Comparison of ENCODE assay signal across 8 cellular contexts in the genomic region with DNA sequence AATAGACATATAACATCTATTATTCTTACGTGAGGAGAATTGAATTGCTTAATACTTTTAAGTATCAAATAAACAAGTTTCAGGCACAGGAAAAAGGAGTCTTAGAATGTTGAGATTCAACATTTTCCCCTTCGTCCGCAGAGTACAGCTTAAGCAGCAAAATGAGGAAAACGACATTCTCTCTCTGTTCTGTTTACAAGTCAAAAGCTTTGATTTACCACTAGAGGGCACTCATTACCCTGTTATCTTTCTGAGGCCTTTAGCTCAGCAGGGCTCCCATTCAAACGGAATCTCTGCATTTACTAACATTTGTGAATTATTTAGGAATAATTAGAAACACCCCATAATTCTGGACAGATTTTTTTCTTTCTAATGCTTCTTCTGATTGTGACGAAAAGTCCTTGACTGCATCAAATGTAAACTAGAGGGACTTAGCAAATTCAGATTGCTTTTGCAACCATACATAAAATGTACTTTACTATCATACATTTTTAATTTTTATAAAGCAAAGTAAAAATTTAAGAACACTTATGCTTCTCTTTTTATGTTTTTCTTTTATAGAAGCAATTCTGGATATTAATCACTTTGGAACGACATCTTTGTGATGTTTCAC.
A peak's percentile ranks its signal among the peaks of the same experiment; 100 is the strongest.
DNase-seq lines count a peak whose midpoint lies in the region; ATAC-seq and TF ChIP-seq lines count a peak whose summit lies in the region.

No MANE protein-coding gene starts in this region.

- TF ChIP-seq POLR2A in transverse colon (IDR thresholded peaks at IDR 0.05), result no peak

- TF ChIP-seq CTCF in cardiac fibroblast (IDR thresholded peaks at IDR 0.05; ENCODE audit: low read depth, low read length) (peak; percentile 64), kidney epithelial cell (IDR thresholded peaks at IDR 0.05; ENCODE audit: insufficient read depth, low read length, poor library complexity, severe bottlenecking) (peak; percentile 64), transverse colon (IDR thresholded peaks at IDR 0.05) (peak; percentile 48 to 76 (median 69))

- H3K27ac Mint-ChIP-seq in activated naive CD4-positive, alpha-beta T cell treated with anti-CD3 and anti-CD28 coated beads, Interleukin-2, amount 50 U/mL, for 24 hours, result no peak overlapping the region
- H3K27ac Mint-ChIP-seq in activated naive CD4-positive, alpha-beta T cell treated with anti-CD3 and anti-CD28 coated beads, Interleukin-2, amount 10 ng/mL, durations not matched to agents 7 days and 5 days, result no peak overlapping the region

- WGBS in transverse colon (ENCODE audit: low coverage in 1 of 2), 2 donors, result 15 to 20% methylated on average over 7 of the region's 7 CpGs

- H3K27me3 ChIP-seq in kidney epithelial cell (ENCODE audit: control insufficient read depth, insufficient read depth, low read length) (no peaks in the 10 kb centered on the region), transverse colon (peaks cover 5% of the 10 kb centered on the region)

- H3K9me3 Mint-ChIP-seq in activated naive CD4-positive, alpha-beta T cell treated with anti-CD3 and anti-CD28 coated beads, Interleukin-2, amount 50 U/mL, for 24 hours, result no peaks in the 10 kb centered on the region
- H3K9me3 Mint-ChIP-seq in activated naive CD4-positive, alpha-beta T cell treated with anti-CD3 and anti-CD28 coated beads, Interleukin-2, amount 10 ng/mL, durations not matched to agents 7 days and 5 days, result no peaks in the 10 kb centered on the region

- H3K4me3 ChIP-seq in cardiac fibroblast (replicated peaks in 1 of 2; ENCODE audit: low read depth in 2 of 2, low read length in 2 of 2) (no peak overlapping the region), kidney epithelial cell (ENCODE audit: low read depth, low read length) (no peak overlapping the region), transverse colon (no peak overlapping the region)

- intact Hi-C loops in transverse colon (cut with DNase I; ENCODE audit: low total_unique reads), result no loop called here

- ATAC-seq in GM21723 (IDR thresholded peaks at IDR 0.05; ENCODE audit: unreplicated experiment), result peak; percentile 92

- H3K4me3 Mint-ChIP-seq in activated naive CD4-positive, alpha-beta T cell treated with anti-CD3 and anti-CD28 coated beads, Interleukin-2, amount 50 U/mL, for 24 hours, result peak overlapping the region; percentile 37
- no peak overlapping the region for H3K4me3 Mint-ChIP-seq in activated naive CD4-positive, alpha-beta T cell treated with anti-CD3 and anti-CD28 coated beads, Interleukin-2, amount 10 ng/mL, durations not matched to agents 7 days and 5 days

- peaks cover 0 to 11% (median 0%) of the 10 kb centered on the region in 4 donors for H3K4me1 ChIP-seq in transverse colon

- no peaks in the 10 kb centered on the region for H3K27me3 Mint-ChIP-seq in activated naive CD4-positive, alpha-beta T cell treated with anti-CD3 and anti-CD28 coated beads, Interleukin-2, amount 50 U/mL, for 24 hours
- peaks cover 6% of the 10 kb centered on the region for H3K27me3 Mint-ChIP-seq in activated naive CD4-positive, alpha-beta T cell treated with anti-CD3 and anti-CD28 coated beads, Interleukin-2, amount 10 ng/mL, durations not matched to agents 7 days and 5 days

- CTCF ChIA-PET in activated naive CD4-positive, alpha-beta T cell treated with anti-CD3 and anti-CD28 coated beads, Interleukin-2, amount 10 ng/mL, durations not matched to agents 7 days and 5 days (lab: Charles Lee), result interaction anchor here (0.7 to 2.7 kb wide), 15 partner anchors 10 to 1313 kb away, joined by 3 to 12 read pairs (median 3); no protein-coding TSS in a partner anchor

- H3K36me3 ChIP-seq in kidney epithelial cell (ENCODE audit: control insufficient read depth, insufficient read depth, low read length), result no peaks in the 10 kb centered on the region
- no peaks in the 10 kb centered on the region for H3K36me3 ChIP-seq in transverse colon

- no peak for TF ChIP-seq EP300 in transverse colon (IDR thresholded peaks at IDR 0.05; ENCODE audit: low read depth)

- no peak overlapping the region for H3K27ac ChIP-seq in transverse colon

- no peaks in the 10 kb centered on the region for H3K36me3 Mint-ChIP-seq in activated naive CD4-positive, alpha-beta T cell treated with anti-CD3 and anti-CD28 coated beads, Interleukin-2, amount 50 U/mL, for 24 hours
- no peaks in the 10 kb centered on the region for H3K36me3 Mint-ChIP-seq in activated naive CD4-positive, alpha-beta T cell treated with anti-CD3 and anti-CD28 coated beads, Interleukin-2, amount 10 ng/mL, durations not matched to agents 7 days and 5 days

- no peak for DNase-seq in activated naive CD4-positive, alpha-beta T cell treated with anti-CD3 and anti-CD28 coated beads, Interleukin-2, amount 10 ng/mL, durations not matched to agents 7 days and 5 days
- DNase-seq in HuH-7.5 (ENCODE audit: low spot score) (peak; percentile 37), NOMO-1 treated with DMSO at 0.1 percent for 48 hours (lab: John Stamatoyannopoulos, UW; ENCODE audit: unreplicated experiment) (peak; percentile 71), cardiac fibroblast (ENCODE audit: low read depth in 2 of 2) (peak; percentile 87 to 88), kidney epithelial cell (ENCODE audit: low read depth) (peak; percentile 58), transverse colon (no peak)

- peaks cover 11% of the 10 kb centered on the region for H3K4me1 Mint-ChIP-seq in activated naive CD4-positive, alpha-beta T cell treated with anti-CD3 and anti-CD28 coated beads, Interleukin-2, amount 50 U/mL, for 24 hours
- peaks cover 7% of the 10 kb centered on the region for H3K4me1 Mint-ChIP-seq in activated naive CD4-positive, alpha-beta T cell treated with anti-CD3 and anti-CD28 coated beads, Interleukin-2, amount 10 ng/mL, durations not matched to agents 7 days and 5 days

- in situ Hi-C loops in transverse colon (cut with MboI; ENCODE audit: low pct_ligation_motif_present in 1 of 4, low pct_unique_long_range_greater_than_20kb in 1 of 4, low sequenced_read_pairs in 3 of 4), result loop anchor here in 3 of 4 donors (10.0 to 25.0 kb wide), 2 partner anchors 672 to 680 kb away; no protein-coding TSS in a partner anchor

- H3K9me3 ChIP-seq in transverse colon, result no peaks in the 10 kb centered on the region

Comparison
In these comparisons a context has a peak if more than half of its experiments do, and no peak if none do; other contexts are left out.
1. DNase-seq: peak in HuH-7.5 (single experiment), NOMO-1 treated with DMSO at 0.1 percent for 48 hours (single experiment), cardiac fibroblast (2 of 2) and kidney epithelial cell (single experiment); none in activated naive CD4-positive, alpha-beta T cell treated with anti-CD3 and anti-CD28 coated beads, Interleukin-2, amount 10 ng/mL, durations not matched to agents 7 days and 5 days (single experiment) and transverse colon (single experiment).
2. Peak in every context shown above with its lines, with median percentiles within 50 percentile points of each other: CTCF ChIP-seq.